In the genomic region with DNA sequence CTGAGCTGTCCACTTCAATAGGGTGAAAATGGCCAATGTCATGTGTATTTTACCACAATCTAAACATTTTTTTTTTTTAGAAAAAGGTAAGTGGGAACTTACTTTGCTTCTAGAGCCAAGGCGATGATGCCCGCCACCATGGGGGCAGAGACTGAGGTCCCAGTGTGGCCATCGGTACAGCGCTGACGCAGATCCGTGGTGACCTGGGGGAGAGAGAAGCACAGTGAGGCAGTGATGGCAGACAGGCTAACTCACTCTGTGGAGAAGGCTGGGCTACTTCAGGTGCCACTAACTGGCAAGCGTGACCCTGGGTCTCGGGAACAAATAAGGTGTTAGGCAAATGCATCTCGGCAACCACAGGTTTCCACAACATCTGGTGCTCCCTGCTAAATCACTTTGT, we compare ENCODE assay signal across 19 cellular contexts.
"Had no signal": no experiment of that assay in that cellular context is flagged by ENCODE, and none has a peak within 500 bp of the region (broad histone marks: within the 10 kb centered on the region; RNA-seq: fewer than 3 reads in every experiment).

No MANE protein-coding gene starts in this region.

- H3K9me3 ChIP-seq: MG63, SK-N-SH had no signal

- H3K4me3 ChIP-seq: MG63 had no signal

- DNase-seq: IMR-90, Karpas-422, KG1, MG63, NCI-H1092 treated with DMSO at 0.1 percent for 48 hours, NCI-H1436, NCI-H187, NCI-H2029, NCI-H2081 treated with DMSO at 0.1 percent for 48 hours, NCI-H2171, NCI-H345, NCI-H446 treated with DMSO at 0.1 percent for 48 hours, NCI-H510A treated with DMSO at 0.1 percent for 48 hours, NCI-H526, RPMI8226, SHP77, SK-N-SH, SW 1271 had no signal

- H3K27me3 ChIP-seq: MG63 had no signal

- ATAC-seq: HepG2 had no signal
